ENCODE assay signal across 10 cellular contexts in the genomic region with DNA sequence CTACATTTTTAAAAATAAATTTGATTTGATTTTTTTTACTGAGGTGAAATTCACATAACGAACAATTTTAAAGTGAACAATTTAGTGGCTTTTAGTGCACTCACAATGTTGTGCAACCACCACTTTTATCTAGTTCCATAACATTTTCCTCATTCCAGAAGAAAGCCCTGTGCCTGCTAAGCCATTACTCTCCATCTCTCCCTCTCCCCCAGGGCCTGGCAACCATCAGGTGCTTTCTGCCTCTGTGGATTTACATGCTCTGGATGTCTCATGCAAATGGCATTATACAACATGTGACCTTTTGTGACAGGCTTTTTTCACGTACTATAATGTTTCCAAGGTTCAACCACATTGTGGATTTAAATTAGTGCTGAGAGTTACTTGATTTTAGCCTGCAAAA. TPM values are rescaled to one million over a fixed set of nuclear protein-coding genes. Genes with fewer than 3 reads are reported as not detected.
"Had no signal": no experiment of that assay in that cellular context is flagged by ENCODE, and none has a peak within 500 bp of the region (broad histone marks: within the 10 kb centered on the region; RNA-seq: fewer than 3 reads in every experiment).

No MANE protein-coding gene starts in this region.

- H3K36me3 ChIP-seq: HAP-1 had no signal

- H3K4me3 Mint-ChIP-seq: HFFc6 had no signal

- H3K4me3 ChIP-seq: GM23248, HAP-1, K562 had no signal

- H2AFZ ChIP-seq: GM23248 had no signal

- H3K9ac ChIP-seq: GM23248 had no signal

- DNase-seq: GM23248, GOT3, H7, HFFc6, IMR-90 had no signal

- H3K4me1 ChIP-seq: HAP-1 had no signal

- ATAC-seq: HCT116, K562 had no signal

- H3K27ac Mint-ChIP-seq: HFFc6 had no signal

- H3K27ac ChIP-seq: GM23248, HL-60 had no signal

RNA-seq across cellular contexts. Expression of a gene that starts 19.9 kb away (rescaled TPM):
- total RNA-seq: GM23248, HFFc6, HT1080, IMR-90, K562 had no signal
- polyA plus RNA-seq: GM23248, IMR-90 had no signal
